15 cellular contexts compared by ENCODE assay signal in the genomic region with DNA sequence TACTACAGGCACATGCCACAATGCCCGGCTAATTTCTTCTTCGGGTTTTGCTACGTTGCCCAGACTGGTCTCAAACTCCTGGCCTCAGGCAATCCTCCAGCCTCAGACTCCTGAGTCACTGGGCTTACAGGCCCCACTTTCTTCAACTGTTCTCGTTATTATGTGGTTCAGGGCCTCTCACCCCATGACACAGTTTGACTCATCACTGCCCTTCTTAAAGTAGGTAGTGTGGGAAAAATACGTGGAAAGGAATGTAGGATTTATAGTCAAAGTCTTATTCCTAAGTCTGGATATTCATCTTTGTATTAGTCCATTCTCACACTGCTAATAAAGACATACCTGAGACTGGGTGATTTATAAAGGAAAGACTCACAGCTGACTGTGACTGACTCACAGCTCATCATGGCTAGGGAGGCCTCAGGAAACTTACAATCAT. TPM values are rescaled to one million over a fixed set of nuclear protein-coding genes. Genes with fewer than 3 reads are reported as not detected.
DNase-seq lines count a peak whose midpoint lies in the region; ATAC-seq and TF ChIP-seq lines count a peak whose summit lies in the region.
"Had no signal": no experiment of that assay in that cellular context is flagged by ENCODE, and none has a peak within 500 bp of the region (broad histone marks: within the 10 kb centered on the region; RNA-seq: fewer than 3 reads in every experiment).

No MANE protein-coding gene starts in this region.

- no peak for DNase-seq in activated T-cell treated with anti-CD3 and anti-CD28 coated beads, Interleukin-2, amount 50 U/mL, for 72 hours
- DNase-seq in activated T-cell treated with anti-CD3 and anti-CD28 coated beads, Interleukin-2, amount 50 U/mL, for 24 hours, result no peak
- peak; percentile 75 for DNase-seq in RWPE2 (ENCODE audit: low spot score)
- peak; percentile 15 for DNase-seq in fibroblast of gingiva (ENCODE audit: low read depth)
- DNase-seq in stimulated activated effector memory CD8-positive, alpha-beta T cell treated with anti-CD3 and anti-CD28 coated beads, Interleukin-12 subunit alpha, Interleukin-12 subunit beta, amount 100 ng/mL, for 72 hours (ENCODE audit: low spot score in 2 of 2), result no peak
- DNase-seq in colonic mucosa, result no peak
- DNase-seq in Ammon's horn (ENCODE audit: low spot score), result no peak
- DNase-seq in NCI-H2107 (lab: John Stamatoyannopoulos, UW), result no peak
- DNase-seq: 8988T, caudate nucleus, immature natural killer cell, naive B cell, NCI-H510A, tibial artery had no signal

- peaks cover 12% of the 10 kb centered on the region; the same call in 1 of the 2 replicates for H3K36me3 ChIP-seq in RWPE2 (ENCODE audit: low read depth)
- H3K36me3 ChIP-seq in colonic mucosa, result no peaks in the 10 kb centered on the region
- H3K36me3 ChIP-seq: tibial artery had no signal

- H3K27me3 Mint-ChIP-seq in activated T-cell treated with anti-CD3 and anti-CD28 coated beads, Interleukin-2, amount 50 U/mL, for 72 hours (ENCODE audit: low read depth), result no peaks in the 10 kb centered on the region
- no peaks in the 10 kb centered on the region for H3K27me3 Mint-ChIP-seq in activated T-cell treated with anti-CD3 and anti-CD28 coated beads, Interleukin-2, amount 50 U/mL, for 24 hours

- H3K4me1 ChIP-seq in RWPE2 (ENCODE audit: insufficient read depth, poor library complexity, severe bottlenecking) (peaks cover 6% of the 10 kb centered on the region), colonic mucosa (no peaks in the 10 kb centered on the region)
- H3K4me1 ChIP-seq: tibial artery had no signal

- H3K9me3 ChIP-seq in RWPE2 (ENCODE audit: severe bottlenecking) (no peaks in the 10 kb centered on the region), colonic mucosa (no peaks in the 10 kb centered on the region)
- H3K9me3 ChIP-seq: tibial artery had no signal

- no peaks in the 10 kb centered on the region for H3K27me3 ChIP-seq in RWPE2 (ENCODE audit: insufficient read depth, poor library complexity, severe bottlenecking)
- no peaks in the 10 kb centered on the region for H3K27me3 ChIP-seq in colonic mucosa
- H3K27me3 ChIP-seq: tibial artery had no signal

- peak; percentile 27 to 60 for ATAC-seq in activated T-cell treated with anti-CD3 and anti-CD28 coated beads, Interleukin-2, amount 50 U/mL, for 72 hours (replicated peaks in 1 of 2)
- ATAC-seq in RWPE2 (ENCODE audit: low read depth), result peak; percentile 86
- peak; percentile 81 for ATAC-seq in stimulated activated effector memory CD8-positive, alpha-beta T cell treated with anti-CD3 and anti-CD28 coated beads, Interleukin-12 subunit alpha, Interleukin-12 subunit beta, amount 100 ng/mL, for 72 hours
- ATAC-seq: Right ventricle myocardium inferior had no signal

- H3K27ac ChIP-seq in RWPE2 (ENCODE audit: poor library complexity, severe bottlenecking) (peak overlapping the region; percentile 81), colonic mucosa (no peak overlapping the region)
- H3K27ac ChIP-seq: tibial artery had no signal

- intact Hi-C loops in colonic mucosa (cut with DNase I), result no loop called here

- peaks cover 16% of the 10 kb centered on the region for H3K4me1 Mint-ChIP-seq in activated T-cell treated with anti-CD3 and anti-CD28 coated beads, Interleukin-2, amount 50 U/mL, for 72 hours (ENCODE audit: low read depth)
- peaks cover 12% of the 10 kb centered on the region for H3K4me1 Mint-ChIP-seq in activated T-cell treated with anti-CD3 and anti-CD28 coated beads, Interleukin-2, amount 50 U/mL, for 24 hours (ENCODE audit: low read depth)
- no peaks in the 10 kb centered on the region for H3K4me1 Mint-ChIP-seq in stimulated activated effector memory CD8-positive, alpha-beta T cell treated with anti-CD3 and anti-CD28 coated beads, Interleukin-12 subunit alpha, Interleukin-12 subunit beta, amount 100 ng/mL, for 72 hours
- H3K4me1 Mint-ChIP-seq: immature natural killer cell had no signal

- no peak overlapping the region for H3K4me3 Mint-ChIP-seq in activated T-cell treated with anti-CD3 and anti-CD28 coated beads, Interleukin-2, amount 50 U/mL, for 72 hours
- H3K4me3 Mint-ChIP-seq in activated T-cell treated with anti-CD3 and anti-CD28 coated beads, Interleukin-2, amount 50 U/mL, for 24 hours, result no peak overlapping the region
- H3K4me3 Mint-ChIP-seq in stimulated activated effector memory CD8-positive, alpha-beta T cell treated with anti-CD3 and anti-CD28 coated beads, Interleukin-12 subunit alpha, Interleukin-12 subunit beta, amount 100 ng/mL, for 72 hours, result no peak overlapping the region
- H3K4me3 Mint-ChIP-seq: immature natural killer cell, naive B cell had no signal

- TF ChIP-seq CTCF in RWPE2 (IDR thresholded peaks at IDR 0.05; ENCODE audit: poor library complexity, severe bottlenecking) (no peak), colonic mucosa (IDR thresholded peaks at IDR 0.05) (no peak)

- H3K9me3 Mint-ChIP-seq in activated T-cell treated with anti-CD3 and anti-CD28 coated beads, Interleukin-2, amount 50 U/mL, for 72 hours, result no peaks in the 10 kb centered on the region
- no peaks in the 10 kb centered on the region for H3K9me3 Mint-ChIP-seq in activated T-cell treated with anti-CD3 and anti-CD28 coated beads, Interleukin-2, amount 50 U/mL, for 24 hours
- H3K9me3 Mint-ChIP-seq in stimulated activated effector memory CD8-positive, alpha-beta T cell treated with anti-CD3 and anti-CD28 coated beads, Interleukin-12 subunit alpha, Interleukin-12 subunit beta, amount 100 ng/mL, for 72 hours, result no peaks in the 10 kb centered on the region
- H3K9me3 Mint-ChIP-seq: immature natural killer cell, naive B cell had no signal

- no peak overlapping the region for H3K4me3 ChIP-seq in RWPE2 (ENCODE audit: severe bottlenecking)
- H3K4me3 ChIP-seq in colonic mucosa, result no peak overlapping the region
- H3K4me3 ChIP-seq: tibial artery had no signal

- peaks cover 0 to 5% of the 10 kb centered on the region in 2 donors for H3K36me3 Mint-ChIP-seq in activated T-cell treated with anti-CD3 and anti-CD28 coated beads, Interleukin-2, amount 50 U/mL, for 72 hours (ENCODE audit: insufficient read depth in 2 of 2)
- no peaks in the 10 kb centered on the region for H3K36me3 Mint-ChIP-seq in activated T-cell treated with anti-CD3 and anti-CD28 coated beads, Interleukin-2, amount 50 U/mL, for 24 hours (ENCODE audit: low read depth)
- H3K36me3 Mint-ChIP-seq in stimulated activated effector memory CD8-positive, alpha-beta T cell treated with anti-CD3 and anti-CD28 coated beads, Interleukin-12 subunit alpha, Interleukin-12 subunit beta, amount 100 ng/mL, for 72 hours, result no peaks in the 10 kb centered on the region
- H3K36me3 Mint-ChIP-seq: naive B cell had no signal

- no peak overlapping the region for H3K9ac ChIP-seq in colonic mucosa (ENCODE audit: low read depth in 2 of 2, low read length in 2 of 2)

- H3K27ac Mint-ChIP-seq in activated T-cell treated with anti-CD3 and anti-CD28 coated beads, Interleukin-2, amount 50 U/mL, for 72 hours, result no peak overlapping the region
- H3K27ac Mint-ChIP-seq in activated T-cell treated with anti-CD3 and anti-CD28 coated beads, Interleukin-2, amount 50 U/mL, for 24 hours, result no peak overlapping the region
- H3K27ac Mint-ChIP-seq in stimulated activated effector memory CD8-positive, alpha-beta T cell treated with anti-CD3 and anti-CD28 coated beads, Interleukin-12 subunit alpha, Interleukin-12 subunit beta, amount 100 ng/mL, for 72 hours, result no peak overlapping the region
- H3K27ac Mint-ChIP-seq: immature natural killer cell, naive B cell had no signal

RNA-seq across cellular contexts. Expression of gene CENPA, which starts 19.4 kb away (rescaled TPM):
- total RNA-seq in activated T-cell treated with anti-CD3 and anti-CD28 coated beads, Interleukin-2, amount 50 U/mL, for 72 hours, result 10 to 100 TPM; 40.9 to 43.2 TPM
- total RNA-seq in colonic mucosa, result 10 to 100 TPM in 1 of 2 donors, 1 to 10 TPM in 1; 6.5 to 22.7 TPM

RNA-seq across cellular contexts. Expression of gene SLC35F6, which starts 41.2 kb away (rescaled TPM):
- total RNA-seq in activated T-cell treated with anti-CD3 and anti-CD28 coated beads, Interleukin-2, amount 50 U/mL, for 72 hours, result 1 to 10 TPM; 6.1 to 7.2 TPM
- total RNA-seq in colonic mucosa, result 10 to 100 TPM; 24.8 to 29.1 TPM

RNA-seq across cellular contexts. Expression of gene DPYSL5, which starts 42.7 kb away (rescaled TPM):
- total RNA-seq in activated T-cell treated with anti-CD3 and anti-CD28 coated beads, Interleukin-2, amount 50 U/mL, for 72 hours, result not detected
- under 1 TPM; 0.24 to 0.35 TPM for total RNA-seq in colonic mucosa
- total RNA-seq: Right ventricle myocardium inferior had no signal

Comparison
In these comparisons a context has a peak if more than half of its experiments do, and no peak if none do; other contexts are left out.
1. DNase-seq: peak in RWPE2 (single experiment) and fibroblast of gingiva (single experiment); none in activated T-cell treated with anti-CD3 and anti-CD28 coated beads, Interleukin-2, amount 50 U/mL, for 72 hours (0 of 2), activated T-cell treated with anti-CD3 and anti-CD28 coated beads, Interleukin-2, amount 50 U/mL, for 24 hours (single experiment), stimulated activated effector memory CD8-positive, alpha-beta T cell treated with anti-CD3 and anti-CD28 coated beads, Interleukin-12 subunit alpha, Interleukin-12 subunit beta, amount 100 ng/mL, for 72 hours (0 of 2), colonic mucosa (single experiment), Ammon's horn (single experiment) and NCI-H2107 (single experiment).
2. Peak in every context shown above with its lines, with median percentiles within 50 percentile points of each other: ATAC-seq.